In the genomic region with DNA sequence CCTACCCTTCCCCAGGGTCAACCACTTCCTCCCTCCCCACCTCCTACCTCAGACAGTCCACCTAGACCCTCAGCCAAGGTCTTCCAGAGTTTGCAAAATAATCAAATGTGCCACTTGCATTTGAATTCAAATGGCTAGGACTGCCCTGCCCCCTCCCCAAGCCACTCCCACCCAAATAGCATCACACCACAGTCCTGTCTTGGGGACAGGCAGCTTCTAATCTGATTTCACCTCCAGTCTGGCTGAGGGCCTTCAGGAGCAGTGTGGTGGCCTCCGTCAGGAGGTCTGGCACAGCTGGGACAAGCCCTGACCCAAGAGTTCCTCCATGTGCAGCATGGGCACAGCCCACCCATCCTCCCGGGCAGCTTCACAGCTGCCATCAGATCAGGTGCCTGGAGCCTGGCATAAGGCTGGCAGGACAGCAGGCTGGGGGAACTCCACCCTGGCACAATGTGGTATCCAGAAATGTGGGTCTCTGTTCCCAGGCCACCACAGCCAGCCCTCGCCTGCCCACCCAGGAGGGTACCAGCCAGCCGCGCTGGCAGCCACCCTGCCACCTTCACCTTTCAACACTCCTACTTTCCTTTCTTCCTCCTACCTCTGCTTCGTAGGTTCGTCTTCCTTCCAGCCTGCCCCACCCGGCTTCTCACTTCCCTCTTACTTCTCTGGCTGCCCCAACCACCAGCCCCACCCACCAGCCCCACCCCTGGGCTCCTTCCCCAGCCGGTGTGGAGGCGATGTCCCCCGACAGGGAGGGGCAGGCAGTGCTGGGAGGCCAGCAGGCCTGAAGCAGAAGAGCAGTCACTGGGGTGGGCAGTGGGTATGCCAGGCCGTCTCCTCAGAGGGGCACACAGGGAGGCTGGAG, we compare ENCODE assay signal across 8 cellular contexts. TPM values are rescaled to one million over a fixed set of nuclear protein-coding genes. Genes with fewer than 3 reads are reported as not detected.
A peak's percentile ranks its signal among the peaks of the same experiment; 100 is the strongest.
DNase-seq lines count a peak whose midpoint lies in the region; ATAC-seq and TF ChIP-seq lines count a peak whose summit lies in the region.

A gene with protein sequence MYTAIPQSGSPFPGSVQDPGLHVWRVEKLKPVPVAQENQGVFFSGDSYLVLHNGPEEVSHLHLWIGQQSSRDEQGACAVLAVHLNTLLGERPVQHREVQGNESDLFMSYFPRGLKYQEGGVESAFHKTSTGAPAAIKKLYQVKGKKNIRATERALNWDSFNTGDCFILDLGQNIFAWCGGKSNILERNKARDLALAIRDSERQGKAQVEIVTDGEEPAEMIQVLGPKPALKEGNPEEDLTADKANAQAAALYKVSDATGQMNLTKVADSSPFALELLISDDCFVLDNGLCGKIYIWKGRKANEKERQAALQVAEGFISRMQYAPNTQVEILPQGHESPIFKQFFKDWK (minus strand): TSS at position 648 of the 865 bp plus-strand sequence. CDS start 8,221 bp downstream, outside the sequence.

- H3K9me3 Mint-ChIP-seq in activated CD4-positive, alpha-beta T cell treated with anti-CD3 and anti-CD28 coated beads for 36 hours (ENCODE audit: low read depth) = peaks cover under 1% of the 10 kb centered on the region
- no peaks in the 10 kb centered on the region for H3K9me3 Mint-ChIP-seq in naive B cell

- peak within 1 kb of the TSS; percentile 51 for H3K27ac Mint-ChIP-seq in activated CD4-positive, alpha-beta T cell treated with anti-CD3 and anti-CD28 coated beads for 36 hours
- H3K27ac Mint-ChIP-seq in T-helper 17 cell = peak within 1 kb of the TSS; percentile 91
- H3K27ac Mint-ChIP-seq in naive B cell = peak within 1 kb of the TSS; percentile 86 to 97 (median 92)

- peak within 1 kb of the TSS in 28 of 59 donors; percentile 7 to 77 (median 42) for H3K27ac ChIP-seq in dorsolateral prefrontal cortex

- no peaks in the 10 kb centered on the region for H3K9me3 ChIP-seq in T-helper 17 cell (ENCODE audit: control insufficient read depth, low read length, poor library complexity, severe bottlenecking)

- peak; percentile 10 for ATAC-seq in activated CD4-positive, alpha-beta T cell treated with anti-CD3 and anti-CD28 coated beads for 36 hours
- peak; percentile 62 for ATAC-seq in HG03354 (IDR thresholded peaks at IDR 0.05; ENCODE audit: poor library complexity, severe bottlenecking, unreplicated experiment)
- peak; percentile 35 for ATAC-seq in T-helper 17 cell
- peak; percentile 77 to 81 for ATAC-seq in naive B cell (ENCODE audit: low read depth in 2 of 2)

- peak within 1 kb of the TSS in 37 of 59 donors; percentile 4 to 49 (median 20) for H3K4me3 ChIP-seq in dorsolateral prefrontal cortex

- no peak for TF ChIP-seq CTCF in dorsolateral prefrontal cortex (IDR thresholded peaks at IDR 0.05 in 54 of 56, conservative IDR thresholded peaks at IDR 0.05 in 2 of 56; ENCODE audit: low read depth in 1 of 56, partially characterized antibody in 56 of 56)

- peaks cover 0 to 26% (median 6%) of the 10 kb centered on the region in 45 donors for H3K27me3 ChIP-seq in dorsolateral prefrontal cortex

- H3K4me1 Mint-ChIP-seq in activated CD4-positive, alpha-beta T cell treated with anti-CD3 and anti-CD28 coated beads for 36 hours = peaks cover 59% of the 10 kb centered on the region
- H3K4me1 Mint-ChIP-seq in T-helper 17 cell = peaks cover 43% of the 10 kb centered on the region
- peaks cover 52 to 76% (median 67%) of the 10 kb centered on the region in 3 donors for H3K4me1 Mint-ChIP-seq in naive B cell

- peak within 1 kb of the TSS; percentile 60 for H3K4me3 Mint-ChIP-seq in activated CD4-positive, alpha-beta T cell treated with anti-CD3 and anti-CD28 coated beads for 36 hours
- H3K4me3 Mint-ChIP-seq in T-helper 17 cell (peak within 1 kb of the TSS; percentile 94), naive B cell (peak within 1 kb of the TSS; percentile 87 to 97 (median 93))

- no peaks in the 10 kb centered on the region for H3K27me3 Mint-ChIP-seq in activated CD4-positive, alpha-beta T cell treated with anti-CD3 and anti-CD28 coated beads for 36 hours
- H3K27me3 Mint-ChIP-seq in T-helper 17 cell (no peaks in the 10 kb centered on the region), naive B cell (no peaks in the 10 kb centered on the region)

- DNase-seq in activated CD4-positive, alpha-beta T cell treated with anti-CD3 and anti-CD28 coated beads for 36 hours = peak; percentile 65
- no peak for DNase-seq in activated CD4-positive, alpha-beta T cell treated with anti-CD3 and anti-CD28 coated beads for 1 hour
- no peak for DNase-seq in T-helper 17 cell
- no peak for DNase-seq in dorsolateral prefrontal cortex
- DNase-seq in naive B cell = peak; percentile 84
- no peak for DNase-seq in SHP77 (lab: John Stamatoyannopoulos, UW)
- DNase-seq in hippocampal formation (lab: John Stamatoyannopoulos, UW) = no peak

- CTCF ChIA-PET in activated CD4-positive, alpha-beta T cell treated with anti-CD3 and anti-CD28 coated beads for 36 hours (lab: Charles Lee) = interaction anchor here (0.6 to 1.7 kb wide), 2 partner anchors 22 to 142 kb away, joined by 3 to 5 read pairs; no protein-coding TSS in a partner anchor

- POLR2A ChIA-PET in activated CD4-positive, alpha-beta T cell treated with anti-CD3 and anti-CD28 coated beads for 36 hours (lab: Charles Lee) = no interaction called here

- H3K36me3 Mint-ChIP-seq in activated CD4-positive, alpha-beta T cell treated with anti-CD3 and anti-CD28 coated beads for 36 hours (ENCODE audit: low read depth) = no peaks in the 10 kb centered on the region
- H3K36me3 Mint-ChIP-seq in T-helper 17 cell (ENCODE audit: low read depth) (peaks cover 2% of the 10 kb centered on the region), naive B cell (no peaks in the 10 kb centered on the region)

- intact Hi-C loops in activated CD4-positive, alpha-beta T cell treated with anti-CD3 and anti-CD28 coated beads for 36 hours (cut with DNase I, micrococcal nuclease) = loop anchor here (5.0 to 10.0 kb wide), 2 partner anchors 83 to 785 kb away; a partner anchor contains a TSS
- intact Hi-C loops in dorsolateral prefrontal cortex (cut with DNase I) = no loop called here

RNA-seq across cellular contexts. Expression of the gene that starts here (rescaled TPM):
- 10 to 100 TPM; 28.3 to 45.6 TPM for total RNA-seq in activated CD4-positive, alpha-beta T cell treated with anti-CD3 and anti-CD28 coated beads for 36 hours
- total RNA-seq in T-helper 17 cell (10 to 100 TPM; 51.6 to 90.3 TPM), dorsolateral prefrontal cortex (10 to 100 TPM; 11.3 to 75.2 (median 31.8) TPM)
- 100 to 1,000 TPM; 114 to 414 (median 282) TPM for polyA plus RNA-seq in naive B cell (ENCODE audit: low read depth in 6 of 6)

Comparison
In these comparisons a context has a peak if more than half of its experiments do, and no peak if none do; other contexts are left out.
1. DNase-seq: peak in activated CD4-positive, alpha-beta T cell treated with anti-CD3 and anti-CD28 coated beads for 36 hours (single experiment) and naive B cell (single experiment); none in activated CD4-positive, alpha-beta T cell treated with anti-CD3 and anti-CD28 coated beads for 1 hour (single experiment), T-helper 17 cell (0 of 3), dorsolateral prefrontal cortex (0 of 10), SHP77 (0 of 2) and hippocampal formation (0 of 2).
2. ATAC-seq: peak in every context shown above with its lines; median percentile 79 in naive B cell; 62 in HG03354; 35 in T-helper 17 cell; 10 in activated CD4-positive, alpha-beta T cell treated with anti-CD3 and anti-CD28 coated beads for 36 hours.
3. intact Hi-C loops: an anchor here in activated CD4-positive, alpha-beta T cell treated with anti-CD3 and anti-CD28 coated beads for 36 hours (5.0 to 10.0 kb wide); none called in dorsolateral prefrontal cortex.
4. Peak in every context shown above with its lines, with median percentiles within 50 percentile points of each other: H3K27ac Mint-ChIP-seq and H3K4me3 Mint-ChIP-seq.